ENCODE assay signal across 20 cellular contexts in genomic region chr10:28201666-28202400, GRCh38.
A peak's percentile ranks its signal among the peaks of the same experiment; 100 is the strongest.
DNase-seq lines count a peak whose midpoint lies in the region; ATAC-seq and TF ChIP-seq lines count a peak whose summit lies in the region.
"Had no signal": no experiment of that assay in that cellular context is flagged by ENCODE, and none has a peak within 500 bp of the region (broad histone marks: within the 10 kb centered on the region; RNA-seq: fewer than 3 reads in every experiment).

No MANE protein-coding gene starts in this region.

- no peaks in the 10 kb centered on the region for H3K9me3 ChIP-seq in osteoblast (ENCODE audit: low read depth, low read length)
- H3K9me3 ChIP-seq: HAP-1 had no signal

- H3K4me2 ChIP-seq in osteoblast (ENCODE audit: insufficient read depth, low read length): peak overlapping the region; percentile 6
- H3K4me2 ChIP-seq: PC-9 had no signal

- H4K20me1 ChIP-seq in osteoblast (ENCODE audit: insufficient read depth, low read length): no peaks in the 10 kb centered on the region

- no peak overlapping the region for H2AFZ ChIP-seq in osteoblast (ENCODE audit: low read length)
- H2AFZ ChIP-seq: PC-9 had no signal

- H3K27me3 ChIP-seq in osteoblast (ENCODE audit: insufficient read depth, low read length) (peaks cover 12% of the 10 kb centered on the region), foreskin keratinocyte (no peaks in the 10 kb centered on the region)

- H3K4me1 ChIP-seq in osteoblast (ENCODE audit: insufficient read depth, low read length): peaks cover 24% of the 10 kb centered on the region
- H3K4me1 ChIP-seq in foreskin keratinocyte: no peaks in the 10 kb centered on the region

- TF ChIP-seq CTCF in coronary artery (IDR thresholded peaks at IDR 0.05): no peak
- no peak for TF ChIP-seq CTCF in osteoblast (IDR thresholded peaks at IDR 0.05; ENCODE audit: extremely low read depth, low read depth, low read length)
- TF ChIP-seq CTCF in foreskin keratinocyte (conservative IDR thresholded peaks at IDR 0.05): no peak

- no peak for ATAC-seq in foreskin keratinocyte

- H3K36me3 ChIP-seq in osteoblast (ENCODE audit: insufficient read depth, low read length): no peaks in the 10 kb centered on the region
- H3K36me3 ChIP-seq: HAP-1 had no signal

- no peaks in the 10 kb centered on the region for H3K79me2 ChIP-seq in osteoblast (ENCODE audit: insufficient read depth, low read length)

- peak; percentile 75 for DNase-seq in EH (ENCODE audit: low read depth)
- peak; percentile 19 for DNase-seq in LHCN-M2 (ENCODE audit: low read depth)
- DNase-seq in coronary artery (ENCODE audit: low spot score): no peak
- peak; percentile 46 for DNase-seq in osteoblast (ENCODE audit: insufficient read length, low spot score, missing footprints)
- DNase-seq in foreskin keratinocyte: no peak
- no peak for DNase-seq in MV-4-11 (lab: John Stamatoyannopoulos, UW)
- DNase-seq in NCI-H2171 (lab: John Stamatoyannopoulos, UW): no peak
- DNase-seq in activated CD4-positive, alpha-beta T cell treated with anti-CD3 and anti-CD28 coated beads for 4 hours: no peak
- DNase-seq: AML-193, DMS79, Kasumi-1, NCI-H1694 treated with DMSO at 0.1 percent for 48 hours, NCI-H226, NCI-H524 treated with DMSO at 0.1 percent for 48 hours, PC-9, SIG-M5 had no signal

- H3K27ac ChIP-seq in coronary artery: peak overlapping the region; percentile 24 to 44
- peak overlapping the region; percentile 35 for H3K27ac ChIP-seq in osteoblast (ENCODE audit: low read depth, low read length)
- H3K27ac ChIP-seq in foreskin keratinocyte: no peak overlapping the region
- H3K27ac ChIP-seq: 22Rv1, C4-2B, PC-9, RWPE1 had no signal

- H3K4me3 ChIP-seq in coronary artery (peak overlapping the region; percentile 7), osteoblast (ENCODE audit: insufficient read depth, low read length) (no peak overlapping the region)
- H3K4me3 ChIP-seq: HAP-1, PC-9 had no signal

Comparison
In these comparisons a context has a peak if more than half of its experiments do, and no peak if none do; other contexts are left out.
1. DNase-seq: peak in EH (single experiment), LHCN-M2 (single experiment) and osteoblast (single experiment); none in coronary artery (single experiment), foreskin keratinocyte (0 of 2), MV-4-11 (single experiment), NCI-H2171 (single experiment) and activated CD4-positive, alpha-beta T cell treated with anti-CD3 and anti-CD28 coated beads for 4 hours (0 of 2).